1 cellular context compared by ENCODE assay signal in genomic region chr5:37248387-37248969, GRCh38.
TF ChIP-seq lines count a peak whose summit lies in the region.

No MANE protein-coding gene starts in this region.

TF ChIP-seq in HCT116, 20 proteins besides CTCF, POLR2A, EP300 and RAD21 (continued from another document):
- TF ChIP-seq ZBTB33 (IDR thresholded peaks at IDR 0.05; ENCODE audit: extremely low read depth, insufficient replicate concordance, low read length): no peak
- TF ChIP-seq ATF3 (IDR thresholded peaks at IDR 0.05): no peak
- no peak for TF ChIP-seq SRF (IDR thresholded peaks at IDR 0.05; ENCODE audit: low read depth)
- TF ChIP-seq SIN3A (IDR thresholded peaks at IDR 0.05; ENCODE audit: low read depth): no peak
- TF ChIP-seq CEBPB (IDR thresholded peaks at IDR 0.05; ENCODE audit: low read depth): no peak
- no peak for TF ChIP-seq POLR2AphosphoS5 (IDR thresholded peaks at IDR 0.05; ENCODE audit: low read depth, low read length)
- TF ChIP-seq YY1 (IDR thresholded peaks at IDR 0.05; ENCODE audit: extremely low read depth, insufficient replicate concordance, low read depth, low read length): no peak
